10 cellular contexts compared by ENCODE assay signal in genomic region chr12:7016958-7017571, GRCh38. TPM values are rescaled to one million over a fixed set of nuclear protein-coding genes. Genes with fewer than 3 reads are reported as not detected.
DNase-seq lines count a peak whose midpoint lies in the region; FAIRE-seq and TF ChIP-seq lines count a peak whose summit lies in the region.
"Had no signal": no experiment of that assay in that cellular context is flagged by ENCODE, and none has a peak within 500 bp of the region (broad histone marks: within the 10 kb centered on the region; RNA-seq: fewer than 3 reads in every experiment).

No MANE protein-coding gene starts in this region.

- peak overlapping the region in 1 of 2 donors; percentile 86 for H3K4me3 ChIP-seq in right atrium auricular region
- peak overlapping the region; percentile 90 for H3K4me3 ChIP-seq in astrocyte (ENCODE audit: insufficient read depth, low read depth, low read length)
- H3K4me3 ChIP-seq in mesendoderm (ENCODE audit: low read length): no peak overlapping the region

- no peak overlapping the region for H3K23ac ChIP-seq in mesendoderm (ENCODE audit: low read length)

- H3K9me3 ChIP-seq in right atrium auricular region (no peaks in the 10 kb centered on the region), astrocyte (ENCODE audit: insufficient read depth, low read depth, low read length) (no peaks in the 10 kb centered on the region)
- H3K9me3 ChIP-seq: adrenal gland had no signal

- no peak overlapping the region for H4K8ac ChIP-seq in mesendoderm (ENCODE audit: low read depth, low read length)

- H3K56ac ChIP-seq in mesendoderm (ENCODE audit: low read length): no peak overlapping the region

- no peak overlapping the region for H3K27ac Mint-ChIP-seq in astrocyte (ENCODE audit: unreplicated experiment)

- no peak overlapping the region for H2BK120ac ChIP-seq in mesendoderm (ENCODE audit: low read depth, low read length)

- DNase-seq in right atrium auricular region (ENCODE audit: low spot score): no peak
- no peak for DNase-seq in cardiac septum (ENCODE audit: low spot score)
- DNase-seq in astrocyte (ENCODE audit: low read depth): no peak
- peak; percentile 41 for DNase-seq in mesendoderm
- no peak for DNase-seq in NCI-H524 treated with DMSO at 0.1 percent for 48 hours (lab: John Stamatoyannopoulos, UW)
- no peak for DNase-seq in RPMI8226
- DNase-seq in NCI-H510A (lab: John Stamatoyannopoulos, UW): no peak
- no peak for DNase-seq in dedifferentiated amniotic fluid mesenchymal stem cell (ENCODE audit: extremely low spot score)

- no peak for FAIRE-seq in astrocyte (lab: Jason Lieb, UNC)
- FAIRE-seq: G401.6 had no signal

- no peak overlapping the region for H4K5ac ChIP-seq in mesendoderm (ENCODE audit: low read length)

- H3K4me2 ChIP-seq in astrocyte (ENCODE audit: low read length): peak overlapping the region; percentile 96
- H3K4me2 ChIP-seq in mesendoderm (ENCODE audit: low read length): peak overlapping the region; percentile 65

- no peak overlapping the region for H3K4ac ChIP-seq in mesendoderm (ENCODE audit: low read depth, low read length)

- peaks cover 7% of the 10 kb centered on the region for H4K20me1 ChIP-seq in astrocyte (ENCODE audit: insufficient read depth, low read length)

- no peaks in the 10 kb centered on the region for H3K27me3 Mint-ChIP-seq in astrocyte (ENCODE audit: low read depth, unreplicated experiment)

- H3K36me3 ChIP-seq in right atrium auricular region (no peaks in the 10 kb centered on the region), astrocyte (ENCODE audit: insufficient read depth, low read length) (peaks cover 3% of the 10 kb centered on the region), mesendoderm (ENCODE audit: control insufficient read depth, insufficient read depth, low read length) (no peaks in the 10 kb centered on the region)
- H3K36me3 ChIP-seq: adrenal gland had no signal

- no CpG with 5 or more reads among the region's 6 CpGs for WGBS in mesendoderm (ENCODE audit: extremely low coverage, insufficient coverage, low lambda C conversion rate)

- H3K27ac ChIP-seq in right atrium auricular region (peak overlapping the region; percentile 89 to 92), astrocyte (ENCODE audit: low read depth, low read length) (no peak overlapping the region), mesendoderm (ENCODE audit: low read depth, low read length) (no peak overlapping the region)

- no peaks in the 10 kb centered on the region for H3K27me3 ChIP-seq in right atrium auricular region
- H3K27me3 ChIP-seq in astrocyte (ENCODE audit: insufficient read depth, low read length): no peaks in the 10 kb centered on the region
- no peaks in the 10 kb centered on the region for H3K27me3 ChIP-seq in mesendoderm (ENCODE audit: insufficient read depth, low read length, poor library complexity)
- H3K27me3 ChIP-seq: adrenal gland had no signal

- H3K4me1 ChIP-seq in right atrium auricular region (peaks cover 0 to 24% of the 10 kb centered on the region in 2 donors), astrocyte (ENCODE audit: insufficient read depth, low read length) (no peaks in the 10 kb centered on the region), mesendoderm (ENCODE audit: control insufficient read depth, low read depth, low read length) (peaks cover 7% of the 10 kb centered on the region)

- H3K79me2 ChIP-seq in astrocyte (ENCODE audit: insufficient read depth, low read length): peaks cover 3% of the 10 kb centered on the region
- peaks cover 8% of the 10 kb centered on the region for H3K79me2 ChIP-seq in mesendoderm (ENCODE audit: control insufficient read depth, insufficient read depth, low read length)

- no peak overlapping the region for H2BK5ac ChIP-seq in mesendoderm (ENCODE audit: low read length)

- H3K4me1 Mint-ChIP-seq in astrocyte (ENCODE audit: low read depth, unreplicated experiment): peaks cover 3% of the 10 kb centered on the region

- no peak overlapping the region for H3K18ac ChIP-seq in mesendoderm (ENCODE audit: low read length)

- no peak overlapping the region for H2BK15ac ChIP-seq in mesendoderm (replicated peaks; ENCODE audit: low read depth)

- peak overlapping the region; percentile 93 for H3K4me3 Mint-ChIP-seq in astrocyte (ENCODE audit: unreplicated experiment)

- H2AFZ ChIP-seq in astrocyte (ENCODE audit: low read depth, low read length): no peak overlapping the region

- H3K36me3 Mint-ChIP-seq in astrocyte (ENCODE audit: low read depth, unreplicated experiment): peaks cover 2% of the 10 kb centered on the region

- no peaks in the 10 kb centered on the region for H3K9me3 Mint-ChIP-seq in astrocyte (ENCODE audit: unreplicated experiment)

- H3K79me1 ChIP-seq in mesendoderm (ENCODE audit: low read length): peaks cover 10% of the 10 kb centered on the region

- no peak overlapping the region for H2AK5ac ChIP-seq in mesendoderm (ENCODE audit: low read length)

- TF ChIP-seq CTCF in right atrium auricular region (IDR thresholded peaks at IDR 0.05): no peak
- no peak for TF ChIP-seq CTCF in astrocyte (IDR thresholded peaks at IDR 0.05; ENCODE audit: insufficient read depth, low read depth, low read length)

- intact Hi-C loops in cardiac septum (cut with DNase I): loop anchor here (5.0 kb wide), 1 partner anchor 95 kb away; no protein-coding TSS in a partner anchor

- H3K9ac ChIP-seq in astrocyte (ENCODE audit: low read length): peak overlapping the region; percentile 82
- peak overlapping the region; percentile 29 for H3K9ac ChIP-seq in mesendoderm (ENCODE audit: low read length)

RNA-seq across cellular contexts. Expression of gene LPCAT3, which starts 1.2 kb away (rescaled TPM):
- total RNA-seq in right atrium auricular region (10 to 100 TPM; 20.0 to 33.3 TPM), cardiac septum (19.7 TPM), astrocyte (26.2 and 27.6 TPM in 2 replicates)
- polyA plus RNA-seq in mesendoderm (2013, experiment 1 of 2): 42.9 TPM
- polyA plus RNA-seq in mesendoderm (2013, experiment 2 of 2): 41.1 TPM

RNA-seq across cellular contexts. Expression of gene C1S, which starts 43.5 kb away (rescaled TPM):
- 100 to 1,000 TPM; 114 to 232 TPM for total RNA-seq in right atrium auricular region
- 69.0 TPM for total RNA-seq in cardiac septum
- total RNA-seq in astrocyte: 5.2 and 6.2 TPM in 2 replicates
- polyA plus RNA-seq in mesendoderm (2013, experiment 1 of 2): 4.0 TPM
- 3.6 TPM for polyA plus RNA-seq in mesendoderm (2013, experiment 2 of 2)

RNA-seq across cellular contexts. Expression of gene EMG1, which starts 46.4 kb away (rescaled TPM):
- total RNA-seq in right atrium auricular region (10 to 100 TPM; 16.5 to 28.4 TPM), cardiac septum (32.7 TPM), astrocyte (38.6 and 39.1 TPM in 2 replicates)
- polyA plus RNA-seq in mesendoderm (2013, experiment 1 of 2): 119 TPM
- 115 TPM for polyA plus RNA-seq in mesendoderm (2013, experiment 2 of 2)

RNA-seq across cellular contexts. Expression of gene PHB2, which starts 46.6 kb away (rescaled TPM):
- total RNA-seq in right atrium auricular region (100 to 1,000 TPM; 160 to 183 TPM), cardiac septum (125 TPM), astrocyte (171 and 176 TPM in 2 replicates)
- 473 TPM for polyA plus RNA-seq in mesendoderm (2013, experiment 1 of 2)
- 476 TPM for polyA plus RNA-seq in mesendoderm (2013, experiment 2 of 2)

Comparison
In these comparisons a context has a peak if more than half of its experiments do, and no peak if none do; other contexts are left out.
1. H3K27ac ChIP-seq: peak in right atrium auricular region (2 of 2); none in astrocyte (single experiment) and mesendoderm (single experiment).